ENCODE assay signal across 19 cellular contexts in the genomic region with DNA sequence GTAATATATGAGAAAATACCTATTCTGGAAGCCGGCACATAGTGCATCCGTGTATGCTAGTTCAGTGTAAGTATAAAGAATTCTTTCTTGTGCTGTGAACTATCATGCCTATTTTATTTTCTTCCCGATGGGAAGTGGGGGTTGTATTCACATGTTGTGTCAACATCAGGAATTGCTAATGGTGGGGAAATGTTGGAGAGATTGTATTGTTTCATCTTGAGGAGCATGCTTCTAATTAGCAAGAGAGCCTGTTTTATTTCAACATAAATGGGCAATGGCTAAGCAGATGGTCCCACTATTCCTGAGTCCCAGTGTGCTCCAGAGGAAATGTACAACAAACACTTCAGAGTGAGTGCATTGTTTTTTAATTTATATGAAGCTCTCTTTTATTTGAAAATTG.
"Had no signal": no experiment of that assay in that cellular context is flagged by ENCODE, and none has a peak within 500 bp of the region (broad histone marks: within the 10 kb centered on the region; RNA-seq: fewer than 3 reads in every experiment).

No MANE protein-coding gene starts in this region.

- H3K9me3 ChIP-seq: prostate gland, right lobe of liver, suprapubic skin had no signal

- H3K27ac ChIP-seq: dorsolateral prefrontal cortex, prostate gland, right lobe of liver, spleen, suprapubic skin, VCaP had no signal

- H3K27me3 ChIP-seq: right lobe of liver, spleen, suprapubic skin had no signal

- DNase-seq: activated CD4-positive, alpha-beta T cell treated with anti-CD3 and anti-CD28 coated beads for 4 hours; activated CD8-positive, alpha-beta memory T cell treated with anti-CD3 and anti-CD28 coated beads, Interleukin-2, amount 50 U/mL, for 48 hours; activated CD8-positive, alpha-beta T cell treated with anti-CD3 and anti-CD28 coated beads for 36 hours; activated naive CD4-positive, alpha-beta T cell treated with Interleukin-2 at 50 U/mL for 16 hours; activated naive CD8-positive, alpha-beta T cell treated with anti-CD3 and anti-CD28 coated beads, Interleukin-2, amount 50 U/mL, for 24 hours; dorsolateral prefrontal cortex; left colon; mammary epithelial cell; occipital lobe; right lobe of liver; spleen; stimulated activated CD4-positive, alpha-beta T cell treated with anti-CD3 and anti-CD28 coated beads, Interleukin-2, amount 100 ng/mL, for 24 hours; stimulated activated naive CD4-positive, alpha-beta T cell treated with Interleukin-2 at 50 U/mL for 16 hours; T-helper 9 cell had no signal

- H3K4me1 ChIP-seq: prostate gland, right lobe of liver, spleen, suprapubic skin had no signal

- H3K36me3 ChIP-seq: prostate gland, right lobe of liver, spleen, suprapubic skin had no signal

- ATAC-seq: activated CD8-positive, alpha-beta T cell treated with anti-CD3 and anti-CD28 coated beads for 36 hours; activated naive CD8-positive, alpha-beta T cell treated with anti-CD3 and anti-CD28 coated beads, Interleukin-2, amount 50 U/mL, for 24 hours; esophagus mucosa; left colon; natural killer cell treated with Interleukin-12 subunit alpha and Interleukin-12 subunit beta and Interleukin-15 and Interleukin-18, amount 100 ng/mL, for 72 hours; right lobe of liver had no signal

- H3K4me3 ChIP-seq: dorsolateral prefrontal cortex, prostate gland, right lobe of liver, spleen, suprapubic skin had no signal
